1 cellular context compared by ENCODE assay signal in the genomic region with DNA sequence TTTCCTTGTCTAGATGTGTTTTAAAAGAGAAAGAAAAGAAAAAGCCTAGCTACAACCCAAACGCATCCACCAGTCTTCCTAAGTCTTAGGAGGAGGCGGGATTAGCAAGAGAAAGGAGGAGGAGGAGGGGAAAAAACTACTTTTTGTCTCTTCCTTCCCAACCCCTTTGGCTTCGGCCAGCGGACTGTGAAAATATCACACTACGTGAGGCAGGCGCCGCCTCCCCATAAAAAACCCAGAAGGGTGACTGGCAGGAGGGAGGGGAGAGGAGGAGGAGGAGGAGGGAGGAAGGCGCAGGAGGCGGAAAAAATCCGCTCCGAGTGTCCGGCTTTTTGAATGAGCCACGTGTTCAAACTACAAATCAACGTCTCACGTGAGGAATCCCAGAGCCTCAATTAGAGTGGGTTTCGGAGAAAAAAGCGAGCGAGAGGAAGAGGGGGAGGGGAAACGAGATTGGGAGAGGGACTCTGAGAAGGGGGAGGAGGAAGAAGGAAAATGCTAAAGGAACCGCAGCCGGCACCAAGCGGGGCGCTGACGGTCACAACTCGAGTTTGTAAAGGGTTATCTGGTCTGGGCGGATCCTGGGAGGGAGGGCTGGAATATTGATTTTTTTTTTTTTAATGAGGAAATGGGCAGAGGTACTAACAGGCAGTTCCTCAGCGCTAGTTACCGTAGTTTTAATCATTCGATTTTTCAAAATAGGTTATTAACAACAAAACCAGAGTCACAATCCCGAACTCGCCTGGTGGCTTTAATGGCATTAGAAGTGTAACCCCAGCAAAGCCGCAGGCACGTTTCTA.
TF ChIP-seq lines count a peak whose summit lies in the region.

Gene IGF2BP3 (minus strand): TSS at position 202 of the 800 bp plus-strand sequence. CDS start 381 bp downstream, outside the sequence.

TF ChIP-seq in K562, 482 proteins besides CTCF, POLR2A, EP300 and RAD21 (continued from another document and continues in another):
- TF ChIP-seq, protein P1, sequence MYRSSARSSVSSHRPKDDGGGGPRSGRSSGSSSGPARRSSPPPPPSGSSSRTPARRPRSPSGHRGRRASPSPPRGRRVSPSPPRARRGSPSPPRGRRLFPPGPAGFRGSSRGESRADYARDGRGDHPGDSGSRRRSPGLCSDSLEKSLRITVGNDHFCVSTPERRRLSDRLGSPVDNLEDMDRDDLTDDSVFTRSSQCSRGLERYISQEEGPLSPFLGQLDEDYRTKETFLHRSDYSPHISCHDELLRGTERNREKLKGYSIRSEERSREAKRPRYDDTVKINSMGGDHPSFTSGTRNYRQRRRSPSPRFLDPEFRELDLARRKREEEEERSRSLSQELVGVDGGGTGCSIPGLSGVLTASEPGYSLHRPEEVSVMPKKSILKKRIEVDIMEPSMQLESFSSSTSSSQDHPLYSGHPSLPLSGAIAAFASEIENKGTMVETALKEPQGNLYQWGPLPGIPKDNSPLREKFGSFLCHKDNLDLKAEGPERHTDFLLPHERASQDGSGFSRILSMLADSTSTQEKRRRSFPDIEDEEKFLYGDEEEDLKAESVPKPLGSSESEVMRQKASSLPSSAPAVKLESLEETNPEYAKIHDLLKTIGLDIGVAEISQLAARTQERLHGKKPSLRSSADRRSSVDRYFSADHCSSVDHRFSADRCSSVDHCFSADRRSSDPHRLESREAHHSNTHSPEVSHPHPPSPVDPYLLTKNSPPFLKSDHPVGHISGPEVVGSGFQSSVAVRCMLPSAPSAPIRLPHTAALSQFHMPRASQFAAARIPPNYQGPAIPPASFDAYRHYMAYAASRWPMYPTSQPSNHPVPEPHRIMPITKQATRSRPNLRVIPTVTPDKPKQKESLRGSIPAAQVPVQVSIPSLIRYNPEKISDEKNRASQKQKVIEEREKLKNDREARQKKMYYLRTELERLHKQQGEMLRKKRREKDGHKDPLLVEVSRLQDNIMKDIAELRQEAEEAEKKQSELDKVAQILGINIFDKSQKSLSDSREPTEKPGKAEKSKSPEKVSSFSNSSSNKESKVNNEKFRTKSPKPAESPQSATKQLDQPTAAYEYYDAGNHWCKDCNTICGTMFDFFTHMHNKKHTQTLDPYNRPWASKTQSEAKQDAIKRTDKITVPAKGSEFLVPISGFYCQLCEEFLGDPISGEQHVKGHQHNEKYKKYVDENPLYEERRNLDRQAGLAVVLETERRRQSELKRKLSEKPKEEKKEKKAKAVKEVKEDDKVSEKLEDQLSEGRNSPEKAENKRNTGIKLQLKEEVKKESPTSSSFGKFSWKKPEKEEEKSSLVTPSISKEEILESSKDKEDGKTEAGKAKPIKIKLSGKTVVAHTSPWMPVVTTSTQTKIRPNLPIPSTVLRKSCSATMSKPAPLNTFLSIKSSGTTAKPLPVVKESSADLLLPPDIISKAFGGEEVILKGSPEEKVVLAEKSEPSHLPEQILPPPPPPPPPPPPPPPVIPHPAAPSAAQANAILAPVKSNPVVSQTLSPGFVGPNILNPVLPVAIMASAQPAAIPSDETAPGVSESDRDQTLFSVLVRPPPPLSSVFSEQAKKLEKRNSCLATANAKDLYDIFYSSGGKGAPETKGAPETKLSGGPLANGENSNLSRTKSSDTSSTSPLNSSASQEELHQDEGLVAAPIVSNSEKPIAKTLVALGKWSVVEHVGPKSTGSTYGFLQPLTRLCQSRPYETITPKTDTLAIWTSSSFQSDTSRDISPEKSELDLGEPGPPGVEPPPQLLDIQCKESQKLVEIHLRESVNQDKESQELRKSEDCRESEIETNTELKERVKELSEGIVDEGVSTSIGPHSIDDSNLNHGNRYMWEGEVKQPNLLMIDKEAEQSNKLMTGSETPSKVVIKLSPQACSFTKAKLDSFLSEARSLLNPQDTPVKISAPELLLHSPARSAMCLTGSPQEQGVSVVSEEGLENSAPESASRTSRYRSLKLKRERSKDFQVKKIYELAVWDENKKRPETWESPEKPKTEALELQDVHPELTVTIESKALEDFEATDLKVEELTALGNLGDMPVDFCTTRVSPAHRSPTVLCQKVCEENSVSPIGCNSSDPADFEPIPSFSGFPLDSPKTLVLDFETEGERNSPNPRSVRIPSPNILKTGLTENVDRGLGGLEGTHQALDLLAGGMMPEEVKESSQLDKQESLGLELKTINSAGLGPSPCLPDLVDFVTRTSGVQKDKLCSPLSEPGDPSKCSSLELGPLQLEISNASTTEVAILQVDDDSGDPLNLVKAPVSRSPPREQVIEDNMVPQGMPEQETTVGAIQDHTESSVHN (IDR thresholded peaks at IDR 0.05; ENCODE audit: borderline replicate concordance in 1 of 2, low read depth in 1 of 2): peak in 1 of 2 experiments; percentile 91; a peak in 2 of 4 replicates
- TF ChIP-seq TCF7 (IDR thresholded peaks at IDR 0.05; ENCODE audit: borderline replicate concordance) (peak; percentile 29; the same call in 1 of the 2 replicates), CHD4 (IDR thresholded peaks at IDR 0.05; ENCODE audit: insufficient read depth, insufficient replicate concordance, low read depth, low read length, poor library complexity, severe bottlenecking) (no peak), MTF1 (CRISPR knock-in tag; IDR thresholded peaks at IDR 0.05; ENCODE audit: borderline replicate concordance) (no peak), PHF21A (IDR thresholded peaks at IDR 0.05; ENCODE audit: borderline replicate concordance, low read depth) (peak; percentile 96; the same call in 1 of the 2 replicates), THRB (CRISPR knock-in tag; conservative IDR thresholded peaks at IDR 0.05) (peak; percentile 57; the same call in 1 of the 2 replicates), CREB1 (IDR thresholded peaks at IDR 0.05) (no peak; the same call in 1 of the 2 replicates), CREB1 (CRISPR knock-in tag; IDR thresholded peaks at IDR 0.05) (no peak), NEUROD1 (IDR thresholded peaks at IDR 0.05; ENCODE audit: borderline replicate concordance, low read depth, low read length, partially characterized antibody) (peak; percentile 37), ZNF282 (CRISPR knock-in tag; IDR thresholded peaks at IDR 0.05) (no peak), SETDB1 (IDR thresholded peaks at IDR 0.05; ENCODE audit: low read length) (no peak), NR4A1 (CRISPR knock-in tag; IDR thresholded peaks at IDR 0.05) (no peak), NR4A1 (tag; IDR thresholded peaks at IDR 0.05) (no peak), NR1H2 (CRISPR knock-in tag; IDR thresholded peaks at IDR 0.05) (no peak), ILF3 (IDR thresholded peaks at IDR 0.05; ENCODE audit: borderline replicate concordance) (no peak), ZNF707 (CRISPR knock-in tag; conservative IDR thresholded peaks at IDR 0.05) (no peak), NCOA4 (IDR thresholded peaks at IDR 0.05; ENCODE audit: partially characterized antibody) (no peak), MBD1 (CRISPR knock-in tag; IDR thresholded peaks at IDR 0.05) (no peak), SPI1 (IDR thresholded peaks at IDR 0.05; ENCODE audit: borderline replicate concordance, low read depth, low read length) (peak; percentile 63; the same call in 1 of the 2 replicates), SOX6 (IDR thresholded peaks at IDR 0.05) (peak; percentile 86), ZSCAN32 (CRISPR knock-in tag; IDR thresholded peaks at IDR 0.05) (no peak), FOXA1 (IDR thresholded peaks at IDR 0.05; ENCODE audit: borderline replicate concordance) (no peak), MCM7 (IDR thresholded peaks at IDR 0.05) (no peak), FOSL1 (tag; conservative IDR thresholded peaks at IDR 0.05) (peak; percentile 34; the same call in 1 of the 2 replicates), ETV1 (tag; conservative IDR thresholded peaks at IDR 0.05; ENCODE audit: low read depth) (peak; percentile 86)
- TF ChIP-seq, protein P2, sequence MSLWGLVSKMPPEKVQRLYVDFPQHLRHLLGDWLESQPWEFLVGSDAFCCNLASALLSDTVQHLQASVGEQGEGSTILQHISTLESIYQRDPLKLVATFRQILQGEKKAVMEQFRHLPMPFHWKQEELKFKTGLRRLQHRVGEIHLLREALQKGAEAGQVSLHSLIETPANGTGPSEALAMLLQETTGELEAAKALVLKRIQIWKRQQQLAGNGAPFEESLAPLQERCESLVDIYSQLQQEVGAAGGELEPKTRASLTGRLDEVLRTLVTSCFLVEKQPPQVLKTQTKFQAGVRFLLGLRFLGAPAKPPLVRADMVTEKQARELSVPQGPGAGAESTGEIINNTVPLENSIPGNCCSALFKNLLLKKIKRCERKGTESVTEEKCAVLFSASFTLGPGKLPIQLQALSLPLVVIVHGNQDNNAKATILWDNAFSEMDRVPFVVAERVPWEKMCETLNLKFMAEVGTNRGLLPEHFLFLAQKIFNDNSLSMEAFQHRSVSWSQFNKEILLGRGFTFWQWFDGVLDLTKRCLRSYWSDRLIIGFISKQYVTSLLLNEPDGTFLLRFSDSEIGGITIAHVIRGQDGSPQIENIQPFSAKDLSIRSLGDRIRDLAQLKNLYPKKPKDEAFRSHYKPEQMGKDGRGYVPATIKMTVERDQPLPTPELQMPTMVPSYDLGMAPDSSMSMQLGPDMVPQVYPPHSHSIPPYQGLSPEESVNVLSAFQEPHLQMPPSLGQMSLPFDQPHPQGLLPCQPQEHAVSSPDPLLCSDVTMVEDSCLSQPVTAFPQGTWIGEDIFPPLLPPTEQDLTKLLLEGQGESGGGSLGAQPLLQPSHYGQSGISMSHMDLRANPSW (CRISPR knock-in tag; IDR thresholded peaks at IDR 0.05): no peak
- TF ChIP-seq, protein P3, sequence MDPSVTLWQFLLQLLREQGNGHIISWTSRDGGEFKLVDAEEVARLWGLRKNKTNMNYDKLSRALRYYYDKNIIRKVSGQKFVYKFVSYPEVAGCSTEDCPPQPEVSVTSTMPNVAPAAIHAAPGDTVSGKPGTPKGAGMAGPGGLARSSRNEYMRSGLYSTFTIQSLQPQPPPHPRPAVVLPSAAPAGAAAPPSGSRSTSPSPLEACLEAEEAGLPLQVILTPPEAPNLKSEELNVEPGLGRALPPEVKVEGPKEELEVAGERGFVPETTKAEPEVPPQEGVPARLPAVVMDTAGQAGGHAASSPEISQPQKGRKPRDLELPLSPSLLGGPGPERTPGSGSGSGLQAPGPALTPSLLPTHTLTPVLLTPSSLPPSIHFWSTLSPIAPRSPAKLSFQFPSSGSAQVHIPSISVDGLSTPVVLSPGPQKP (CRISPR knock-in tag; IDR thresholded peaks at IDR 0.05): no peak
- TF ChIP-seq, protein P4, sequence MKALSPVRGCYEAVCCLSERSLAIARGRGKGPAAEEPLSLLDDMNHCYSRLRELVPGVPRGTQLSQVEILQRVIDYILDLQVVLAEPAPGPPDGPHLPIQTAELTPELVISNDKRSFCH (CRISPR knock-in tag; IDR thresholded peaks at IDR 0.05): no peak
- TF ChIP-seq, protein P4 (tag; IDR thresholded peaks at IDR 0.05): peak; percentile 82; the same call in 1 of the 2 replicates
- TF ChIP-seq, protein P5, sequence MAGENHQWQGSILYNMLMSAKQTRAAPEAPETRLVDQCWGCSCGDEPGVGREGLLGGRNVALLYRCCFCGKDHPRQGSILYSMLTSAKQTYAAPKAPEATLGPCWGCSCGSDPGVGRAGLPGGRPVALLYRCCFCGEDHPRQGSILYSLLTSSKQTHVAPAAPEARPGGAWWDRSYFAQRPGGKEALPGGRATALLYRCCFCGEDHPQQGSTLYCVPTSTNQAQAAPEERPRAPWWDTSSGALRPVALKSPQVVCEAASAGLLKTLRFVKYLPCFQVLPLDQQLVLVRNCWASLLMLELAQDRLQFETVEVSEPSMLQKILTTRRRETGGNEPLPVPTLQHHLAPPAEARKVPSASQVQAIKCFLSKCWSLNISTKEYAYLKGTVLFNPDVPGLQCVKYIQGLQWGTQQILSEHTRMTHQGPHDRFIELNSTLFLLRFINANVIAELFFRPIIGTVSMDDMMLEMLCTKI (IDR thresholded peaks at IDR 0.05; ENCODE audit: partially characterized antibody): no peak
- TF ChIP-seq, protein P6, sequence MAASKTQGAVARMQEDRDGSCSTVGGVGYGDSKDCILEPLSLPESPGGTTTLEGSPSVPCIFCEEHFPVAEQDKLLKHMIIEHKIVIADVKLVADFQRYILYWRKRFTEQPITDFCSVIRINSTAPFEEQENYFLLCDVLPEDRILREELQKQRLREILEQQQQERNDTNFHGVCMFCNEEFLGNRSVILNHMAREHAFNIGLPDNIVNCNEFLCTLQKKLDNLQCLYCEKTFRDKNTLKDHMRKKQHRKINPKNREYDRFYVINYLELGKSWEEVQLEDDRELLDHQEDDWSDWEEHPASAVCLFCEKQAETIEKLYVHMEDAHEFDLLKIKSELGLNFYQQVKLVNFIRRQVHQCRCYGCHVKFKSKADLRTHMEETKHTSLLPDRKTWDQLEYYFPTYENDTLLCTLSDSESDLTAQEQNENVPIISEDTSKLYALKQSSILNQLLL (CRISPR knock-in tag; IDR thresholded peaks at IDR 0.05; ENCODE audit: borderline replicate concordance): no peak
- TF ChIP-seq, protein P7, sequence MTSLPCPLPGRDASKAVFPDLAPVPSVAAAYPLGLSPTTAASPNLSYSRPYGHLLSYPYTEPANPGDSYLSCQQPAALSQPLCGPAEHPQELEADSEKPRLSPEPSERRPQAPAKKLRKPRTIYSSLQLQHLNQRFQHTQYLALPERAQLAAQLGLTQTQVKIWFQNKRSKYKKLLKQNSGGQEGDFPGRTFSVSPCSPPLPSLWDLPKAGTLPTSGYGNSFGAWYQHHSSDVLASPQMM (CRISPR knock-in tag; IDR thresholded peaks at IDR 0.05): no peak
- TF ChIP-seq, protein P8, sequence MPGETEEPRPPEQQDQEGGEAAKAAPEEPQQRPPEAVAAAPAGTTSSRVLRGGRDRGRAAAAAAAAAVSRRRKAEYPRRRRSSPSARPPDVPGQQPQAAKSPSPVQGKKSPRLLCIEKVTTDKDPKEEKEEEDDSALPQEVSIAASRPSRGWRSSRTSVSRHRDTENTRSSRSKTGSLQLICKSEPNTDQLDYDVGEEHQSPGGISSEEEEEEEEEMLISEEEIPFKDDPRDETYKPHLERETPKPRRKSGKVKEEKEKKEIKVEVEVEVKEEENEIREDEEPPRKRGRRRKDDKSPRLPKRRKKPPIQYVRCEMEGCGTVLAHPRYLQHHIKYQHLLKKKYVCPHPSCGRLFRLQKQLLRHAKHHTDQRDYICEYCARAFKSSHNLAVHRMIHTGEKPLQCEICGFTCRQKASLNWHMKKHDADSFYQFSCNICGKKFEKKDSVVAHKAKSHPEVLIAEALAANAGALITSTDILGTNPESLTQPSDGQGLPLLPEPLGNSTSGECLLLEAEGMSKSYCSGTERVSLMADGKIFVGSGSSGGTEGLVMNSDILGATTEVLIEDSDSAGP (CRISPR knock-in tag; IDR thresholded peaks at IDR 0.05): no peak
